12 cellular contexts compared by ENCODE assay signal in genomic region chr17:42313773-42314566, GRCh38. TPM values are rescaled to one million over a fixed set of nuclear protein-coding genes. Genes with fewer than 3 reads are reported as not detected.
DNase-seq lines count a peak whose midpoint lies in the region; ATAC-seq and TF ChIP-seq lines count a peak whose summit lies in the region.
"Had no signal": no experiment of that assay in that cellular context is flagged by ENCODE, and none has a peak within 500 bp of the region (broad histone marks: within the 10 kb centered on the region; RNA-seq: fewer than 3 reads in every experiment).

No MANE protein-coding gene starts in this region.

- peaks cover 2% of the 10 kb centered on the region; the same call in 1 of the 2 replicates for H3K4me1 ChIP-seq in H9 (ENCODE audit: insufficient read depth, low read length)
- H3K4me1 ChIP-seq in sigmoid colon, result peaks cover 0 to 41% (median 37%) of the 10 kb centered on the region in 4 donors
- H3K4me1 ChIP-seq: SJSA1 had no signal

- peak overlapping the region in 2 of 3 experiments; percentile 74 to 77; a peak in 3 of 7 replicates for H3K27ac Mint-ChIP-seq in H9
- peak overlapping the region; percentile 89 to 95 for H3K27ac Mint-ChIP-seq in T-cell
- H3K27ac Mint-ChIP-seq in MCF 10A (ENCODE audit: low read depth, unreplicated experiment), result no peak overlapping the region

- H3K79me2 ChIP-seq in H9 (ENCODE audit: insufficient read depth, low read length), result no peaks in the 10 kb centered on the region

- no peaks in the 10 kb centered on the region for H3K23me2 ChIP-seq in H9 (ENCODE audit: insufficient read length, low read depth, low read length, poor library complexity, severe bottlenecking)

- no peak overlapping the region for H3K56ac ChIP-seq in H9 (ENCODE audit: insufficient read length, low read depth, low read length)

- no peak overlapping the region for H3K18ac ChIP-seq in H9 (ENCODE audit: insufficient read length, low read depth, low read length)

- H3T11ph ChIP-seq in H9 (ENCODE audit: low read length), result no peak overlapping the region

- H3K4me3 Mint-ChIP-seq in H9 (no peak overlapping the region), T-cell (peak overlapping the region in 2 of 3 donors; percentile 31 to 77), MCF 10A (ENCODE audit: unreplicated experiment) (no peak overlapping the region)

- no peak overlapping the region for H2BK20ac ChIP-seq in H9 (ENCODE audit: low read depth, low read length, poor library complexity, severe bottlenecking)

- no peak for TF ChIP-seq EP300 in sigmoid colon (IDR thresholded peaks at IDR 0.05)

- H3K4me2 ChIP-seq in H9 (ENCODE audit: insufficient read depth, insufficient read length, low read length), result no peak overlapping the region

- H2BK12ac ChIP-seq in H9 (ENCODE audit: insufficient read length, low read depth, low read length), result no peak overlapping the region

- H3K4me3 ChIP-seq in sigmoid colon, result no peak overlapping the region
- H3K4me3 ChIP-seq: SJSA1 had no signal

- WGBS in H9 (ENCODE audit: extremely low coverage, insufficient read length, low lambda C conversion rate), result no CpG with 5 or more reads among the region's 14 CpGs
- WGBS in sigmoid colon, 2 donors, result 79 to 80% methylated on average over 14 of the region's 14 CpGs

- H3K36me3 Mint-ChIP-seq in H9 (ENCODE audit: insufficient read depth in 1 of 3, low read depth in 3 of 3) (peaks cover 23 to 51% (median 33%) of the 10 kb centered on the region in 3 experiments), T-cell (peaks cover 39% of the 10 kb centered on the region), MCF 10A (ENCODE audit: insufficient read depth, unreplicated experiment) (peaks cover 92% of the 10 kb centered on the region)

- no peak overlapping the region for H3K9ac ChIP-seq in H9 (ENCODE audit: extremely low read depth, insufficient read length, low read length)

- H2BK15ac ChIP-seq in H9 (ENCODE audit: low read depth, low read length), result no peak overlapping the region

- no peak overlapping the region for H2AFZ ChIP-seq in H9 (ENCODE audit: low read length)

- no peak overlapping the region for H3K4ac ChIP-seq in H9 (ENCODE audit: low read depth, low read length)

- H3K27me3 ChIP-seq in H9 (ENCODE audit: insufficient read depth, low read length) (no peaks in the 10 kb centered on the region), sigmoid colon (no peaks in the 10 kb centered on the region)
- H3K27me3 ChIP-seq: SJSA1 had no signal

- no peak overlapping the region for H3K23ac ChIP-seq in H9 (ENCODE audit: insufficient read length, low read depth, low read length)

- POLR2A ChIA-PET in T-cell (lab: Charles Lee) (interaction anchor here (0.5 to 1.8 kb wide), 6 partner anchors 62 to 1737 kb away, joined by 3 to 12 read pairs (median 7); partner anchors contain the start of gene STAT3 (in 1 of the 2)), MCF 10A (lab: Yijun Ruan, JAX) (interaction anchor here (1.1 kb wide), 1 partner anchor 27 kb away, joined by 3 read pairs; no protein-coding TSS in a partner anchor)

- no peak overlapping the region for H4K8ac ChIP-seq in H9 (replicated peaks; ENCODE audit: insufficient read length, low read depth, low read length)

- no peak overlapping the region for H4K91ac ChIP-seq in H9 (ENCODE audit: insufficient read length, low read depth, low read length)

- BruUV-seq in MCF 10A (replicated peaks; lab: Mats Ljungman, UMichigan), result no TSS peak

- no peaks in the 10 kb centered on the region for H4K20me1 ChIP-seq in H9 (ENCODE audit: control insufficient read depth, insufficient read depth, insufficient read length)

- no peak for TF ChIP-seq CTCF in H9 (conservative IDR thresholded peaks at IDR 0.05)
- no peak for TF ChIP-seq CTCF in MCF 10A (IDR thresholded peaks at IDR 0.05; ENCODE audit: unreplicated experiment)
- TF ChIP-seq CTCF in sigmoid colon (IDR thresholded peaks at IDR 0.05), result no peak

- H3K9me3 Mint-ChIP-seq in H9 (no peaks in the 10 kb centered on the region), T-cell (no peaks in the 10 kb centered on the region), MCF 10A (ENCODE audit: unreplicated experiment) (no peaks in the 10 kb centered on the region)
- H3K9me3 Mint-ChIP-seq: effector memory CD8-positive, alpha-beta T cell had no signal

- no peak overlapping the region for H4K5ac ChIP-seq in H9 (ENCODE audit: insufficient read length, low read depth, low read length)

- CTCF ChIA-PET in T-cell (lab: Charles Lee), result interaction anchor here (0.6 to 3.1 kb wide), 9 partner anchors 9 to 443 kb away, joined by 3 to 16 read pairs (median 4); no protein-coding TSS in a partner anchor
- CTCF ChIA-PET in MCF 10A (lab: Yijun Ruan, JAX), result interaction anchor here (0.6 to 2.5 kb wide), 10 partner anchors 8 to 203 kb away, joined by 3 to 7 read pairs (median 3); no protein-coding TSS in a partner anchor

- no peak for TF ChIP-seq POLR2A in sigmoid colon (IDR thresholded peaks at IDR 0.05)

- H3K9me3 ChIP-seq in H9 (ENCODE audit: control insufficient read depth, low read depth, low read length) (no peaks in the 10 kb centered on the region), sigmoid colon (no peaks in the 10 kb centered on the region)
- H3K9me3 ChIP-seq: SJSA1 had no signal

- H3K4me1 Mint-ChIP-seq in H9 (peaks cover 38% of the 10 kb centered on the region in 2 experiments), T-cell (peaks cover 75 to 82% (median 80%) of the 10 kb centered on the region in 3 donors), MCF 10A (ENCODE audit: insufficient read depth, unreplicated experiment) (no peaks in the 10 kb centered on the region)

- no peaks in the 10 kb centered on the region for H3K79me1 ChIP-seq in H9 (ENCODE audit: insufficient read depth, low read depth, low read length, poor library complexity, severe bottlenecking)

- intact Hi-C loops in MCF 10A (cut with micrococcal nuclease) (no loop called here), sigmoid colon (cut with DNase I) (no loop called here)

- peaks cover 38 to 65% (median 42%) of the 10 kb centered on the region in 4 donors for H3K36me3 ChIP-seq in sigmoid colon

- H3K27ac ChIP-seq in H9 (ENCODE audit: insufficient read length, low read depth, low read length) (no peak overlapping the region), sigmoid colon (peak overlapping the region in 3 of 4 donors; percentile 7 to 35 (median 22))
- H3K27ac ChIP-seq: SJSA1 had no signal

- no peak overlapping the region; the same call in 1 of the 2 replicates for H3K14ac ChIP-seq in H9 (ENCODE audit: insufficient read depth, low read length)

- ATAC-seq in T-cell (replicated peaks in 1 of 4) (peak in 1 of 4 experiments; percentile 5), HG03039 (IDR thresholded peaks at IDR 0.05; ENCODE audit: unreplicated experiment) (no peak)
- ATAC-seq: effector memory CD8-positive, alpha-beta T cell had no signal

- no peak overlapping the region for H2BK120ac ChIP-seq in H9 (ENCODE audit: low read depth, low read length, poor library complexity, severe bottlenecking)

- no peak overlapping the region for H2BK5ac ChIP-seq in H9 (ENCODE audit: insufficient read length, low read length)

- DNase-seq in H9 (no peak), T-cell (peak in 9 of 34 experiments; percentile 14 to 57 (median 28)), MCF 10A (ENCODE audit: unreplicated experiment) (peak; percentile 62), sigmoid colon (no peak), HT-29 (ENCODE audit: low spot score) (no peak), glomerular visceral epithelial cell (ENCODE audit: extremely low spot score) (no peak), COR-L47 (lab: John Stamatoyannopoulos, UW) (no peak)
- DNase-seq: effector memory CD8-positive, alpha-beta T cell; NCI-H2081; substantia nigra had no signal

- H3K27me3 Mint-ChIP-seq in H9 (ENCODE audit: low read depth) (peaks cover 7% of the 10 kb centered on the region), T-cell (no peaks in the 10 kb centered on the region), MCF 10A (ENCODE audit: insufficient read depth, unreplicated experiment) (no peaks in the 10 kb centered on the region)
- H3K27me3 Mint-ChIP-seq: effector memory CD8-positive, alpha-beta T cell had no signal

- no peak overlapping the region for H2AK5ac ChIP-seq in H9 (ENCODE audit: insufficient read length, low read length)

RNA-seq across cellular contexts. Expression of gene STAT5A, which starts 25.7 kb away (rescaled TPM):
- 4.3 and 6.4 TPM in 2 replicates for total RNA-seq in H9 (2021)
- total RNA-seq in T-cell, result 100 to 1,000 TPM; 141 to 160 (median 147) TPM
- total RNA-seq in MCF 10A (2022), result 1.0 and 1.7 TPM in 2 replicates
- 10 to 100 TPM; 57.2 to 91.0 (median 80.8) TPM for total RNA-seq in sigmoid colon
- 10 to 100 TPM in 2 of 3 donors, 1 to 10 TPM in 1; 7.4 to 39.2 (median 13.2) TPM for polyA plus RNA-seq in sigmoid colon
- total RNA-seq in HT-29 (2014; rRNA removed; shearing (Covaris generic)), result 11.3 and 11.7 TPM in 2 replicates

RNA-seq across cellular contexts. Expression of gene STAT5B, which starts 37.8 kb away (rescaled TPM):
- total RNA-seq in H9 (2021) (42.9 and 46.2 TPM in 2 replicates), T-cell (100 to 1,000 TPM; 178 to 205 (median 186) TPM), MCF 10A (2022) (29.8 and 32.6 TPM in 2 replicates), sigmoid colon (100 to 1,000 TPM in 1 of 4 donors, 10 to 100 TPM in 3; 93.5 to 117 (median 98.4) TPM)
- polyA plus RNA-seq in sigmoid colon, result 10 to 100 TPM; 11.3 to 37.5 (median 13.2) TPM
- 11.1 and 13.9 TPM in 2 replicates for total RNA-seq in HT-29 (2014; rRNA removed; shearing (Covaris generic))

Comparison
In these comparisons a context has a peak if more than half of its experiments do, and no peak if none do; other contexts are left out.
1. H3K4me3 Mint-ChIP-seq: peak in T-cell (2 of 3); none in H9 (0 of 2) and MCF 10A (single experiment).